Comparison of ENCODE assay signal across 9 cellular contexts in the genomic region with DNA sequence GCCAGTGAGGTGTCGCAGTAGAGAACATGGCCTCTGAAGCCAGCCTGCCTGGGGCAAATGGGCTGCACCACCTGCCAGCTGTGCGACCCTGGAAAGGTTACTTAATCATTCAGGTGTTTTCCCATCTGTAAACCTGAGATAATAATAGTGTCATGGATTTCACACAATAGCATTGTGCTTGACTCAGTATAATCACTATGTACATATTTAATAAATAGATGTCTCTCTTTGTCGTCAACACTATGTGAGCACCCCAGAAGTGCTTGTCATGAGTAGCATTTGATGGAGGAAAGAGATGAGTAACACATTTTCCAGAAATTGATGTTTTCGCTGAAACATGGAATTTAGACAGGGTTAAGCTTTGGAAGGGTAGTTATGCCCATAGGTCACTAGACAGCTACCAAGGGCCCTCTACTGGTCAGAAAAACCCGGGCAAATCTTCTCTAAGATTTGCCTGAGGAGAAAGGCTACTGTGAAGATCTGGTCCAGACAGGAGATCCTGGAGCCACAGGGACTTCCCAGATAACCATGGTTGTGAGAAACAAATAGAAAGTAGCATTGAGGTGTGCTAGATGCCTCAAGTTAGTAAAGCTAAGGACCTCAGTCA. TPM values are rescaled to one million over a fixed set of nuclear protein-coding genes. Genes with fewer than 3 reads are reported as not detected.
A peak's percentile ranks its signal among the peaks of the same experiment; 100 is the strongest.
DNase-seq lines count a peak whose midpoint lies in the region; ATAC-seq and TF ChIP-seq lines count a peak whose summit lies in the region.
"Had no signal": no experiment of that assay in that cellular context is flagged by ENCODE, and none has a peak within 500 bp of the region (broad histone marks: within the 10 kb centered on the region; RNA-seq: fewer than 3 reads in every experiment).

No MANE protein-coding gene starts in this region.

- DNase-seq in AG10803 (ENCODE audit: low read depth) (peak; percentile 43), NCI-H82 treated with DMSO at 0.1 percent for 48 hours (lab: John Stamatoyannopoulos, UW; ENCODE audit: unreplicated experiment) (peak; percentile 38), epithelial cell of esophagus (ENCODE audit: low read depth) (peak; percentile 54), osteocyte (ENCODE audit: extremely low spot score, unreplicated experiment) (no peak), amniotic stem cell (lab: John Stamatoyannopoulos, UW) (no peak)
- no peak for DNase-seq in effector memory CD8-positive, alpha-beta T cell

- H3K27ac Mint-ChIP-seq in osteocyte (ENCODE audit: unreplicated experiment), result no peak overlapping the region
- no peak overlapping the region for H3K27ac Mint-ChIP-seq in effector memory CD8-positive, alpha-beta T cell

- peak; percentile 80 for TF ChIP-seq CTCF in AG10803 (conservative IDR thresholded peaks at IDR 0.05; ENCODE audit: low read length)
- TF ChIP-seq CTCF in epithelial cell of esophagus (IDR thresholded peaks at IDR 0.05; ENCODE audit: insufficient read depth, low read depth, low read length, missing control alignments), result peak; percentile 72
- peak; percentile 72 for TF ChIP-seq CTCF in osteocyte (IDR thresholded peaks at IDR 0.05)

- no peak overlapping the region for H3K4me3 Mint-ChIP-seq in osteocyte (ENCODE audit: unreplicated experiment)
- no peak overlapping the region for H3K4me3 Mint-ChIP-seq in effector memory CD8-positive, alpha-beta T cell

- H3K27me3 Mint-ChIP-seq in osteocyte (ENCODE audit: unreplicated experiment), result no peaks in the 10 kb centered on the region
- no peaks in the 10 kb centered on the region for H3K27me3 Mint-ChIP-seq in effector memory CD8-positive, alpha-beta T cell

- H3K4me3 ChIP-seq in AG10803 (ENCODE audit: low read length), result no peak overlapping the region
- H3K4me3 ChIP-seq in epithelial cell of esophagus (ENCODE audit: low read length), result no peak overlapping the region
- H3K4me3 ChIP-seq: HAP-1 had no signal

- H3K36me3 Mint-ChIP-seq in osteocyte (ENCODE audit: unreplicated experiment), result peaks cover 2% of the 10 kb centered on the region
- H3K36me3 Mint-ChIP-seq in effector memory CD8-positive, alpha-beta T cell (ENCODE audit: insufficient read depth), result no peaks in the 10 kb centered on the region

- peaks cover 4% of the 10 kb centered on the region for H3K4me1 Mint-ChIP-seq in osteocyte (ENCODE audit: unreplicated experiment)
- H3K4me1 Mint-ChIP-seq in effector memory CD8-positive, alpha-beta T cell (ENCODE audit: low read depth in 2 of 2), result peaks cover 18% of the 10 kb centered on the region in 2 donors

- ATAC-seq in GM21619 (IDR thresholded peaks at IDR 0.05; ENCODE audit: unreplicated experiment) (peak; percentile 50), HG02852 (IDR thresholded peaks at IDR 0.05; ENCODE audit: unreplicated experiment) (no peak)
- no peak for ATAC-seq in effector memory CD8-positive, alpha-beta T cell (replicated peaks)

- H3K9me3 Mint-ChIP-seq in osteocyte (ENCODE audit: unreplicated experiment), result peaks cover 4% of the 10 kb centered on the region
- H3K9me3 Mint-ChIP-seq in effector memory CD8-positive, alpha-beta T cell, result no peaks in the 10 kb centered on the region

RNA-seq across cellular contexts. Expression of a gene that starts 9.5 kb away (rescaled TPM):
- 66.6 and 71.8 TPM in 2 replicates for total RNA-seq in osteocyte

Comparison
In these comparisons a context has a peak if more than half of its experiments do, and no peak if none do; other contexts are left out.
1. DNase-seq: peak in AG10803 (single experiment), NCI-H82 treated with DMSO at 0.1 percent for 48 hours (single experiment) and epithelial cell of esophagus (single experiment); none in osteocyte (single experiment), amniotic stem cell (single experiment) and effector memory CD8-positive, alpha-beta T cell (0 of 3).
2. Peak in every context shown above with its lines, with median percentiles within 50 percentile points of each other: CTCF ChIP-seq.